In genomic region chr22:23202812-23203451, GRCh38 we compare ENCODE assay signal across 1 cellular context.
A peak's percentile ranks its signal among the peaks of the same experiment; 100 is the strongest.
TF ChIP-seq lines count a peak whose summit lies in the region.

No MANE protein-coding gene starts in this region.

TF ChIP-seq in HepG2, 621 proteins besides CTCF, POLR2A, EP300 and RAD21:
- TF ChIP-seq ZNF576 (CRISPR knock-in tag; IDR thresholded peaks at IDR 0.05) (no peak), ZNF770 (CRISPR knock-in tag; IDR thresholded peaks at IDR 0.05) (peak; percentile 74; the same call in 1 of the 2 replicates), ZNF121 (CRISPR knock-in tag; IDR thresholded peaks at IDR 0.05) (0 out of 2 replicates have a peak, but pooled peaks have one; percentile 17)
